Comparison of ENCODE assay signal across 8 cellular contexts in genomic region chr9:129888085-129888808, GRCh38. TPM values are rescaled to one million over a fixed set of nuclear protein-coding genes. Genes with fewer than 3 reads are reported as not detected.
DNase-seq lines count a peak whose midpoint lies in the region; ATAC-seq and TF ChIP-seq lines count a peak whose summit lies in the region.

No MANE protein-coding gene starts in this region.

- H3K36me3 Mint-ChIP-seq in dendritic cell treated with granulocyte-macrophage colony-stimulating factor and Interleukin-4, amounts not matched to agents 40 ng/mL and 50 ng/mL, for 4 days (ENCODE audit: low read depth): peaks cover 57% of the 10 kb centered on the region

- 10 to 20% (median 15%) methylated on average over 17 to 26 of the region's 26 CpGs for WGBS in spleen, 5 donors

- H3K4me3 ChIP-seq in spleen: peak overlapping the region in 7 of 8 donors; percentile 17 to 72 (median 30)

- peak in 1 of 3 donors; percentile 36 for TF ChIP-seq POLR2A in spleen (IDR thresholded peaks at IDR 0.05)

- intact Hi-C loops in dendritic cell treated with granulocyte-macrophage colony-stimulating factor and Interleukin-4, amounts not matched to agents 40 ng/mL and 50 ng/mL, for 4 days (cut with micrococcal nuclease): loop anchor here (5.0 kb wide), 2 partner anchors 164 to 209 kb away; partner anchors contain the start of gene GPR107
- intact Hi-C loops in spleen (cut with DNase I; ENCODE audit: low total_unique reads): loop anchor here (5.0 to 10.0 kb wide), 3 partner anchors 77 to 214 kb away; partner anchors contain the start of gene FNBP1

- H3K27ac Mint-ChIP-seq in dendritic cell treated with granulocyte-macrophage colony-stimulating factor and Interleukin-4, amounts not matched to agents 40 ng/mL and 50 ng/mL, for 4 days: peak overlapping the region; percentile 86

- H3K9me3 Mint-ChIP-seq in dendritic cell treated with granulocyte-macrophage colony-stimulating factor and Interleukin-4, amounts not matched to agents 40 ng/mL and 50 ng/mL, for 4 days: no peaks in the 10 kb centered on the region

- peak in 1 of 11 experiments; percentile 10 for TF ChIP-seq CTCF in spleen (IDR thresholded peaks at IDR 0.05 in 8 of 11, conservative IDR thresholded peaks at IDR 0.05 in 3 of 11)

- H3K9me3 ChIP-seq in spleen: no peaks in the 10 kb centered on the region

- H3K4me3 Mint-ChIP-seq in dendritic cell treated with granulocyte-macrophage colony-stimulating factor and Interleukin-4, amounts not matched to agents 40 ng/mL and 50 ng/mL, for 4 days: peak overlapping the region; percentile 67

- ATAC-seq in GM19397 (IDR thresholded peaks at IDR 0.05; ENCODE audit: unreplicated experiment) (peak; percentile 50), HG03460 (IDR thresholded peaks at IDR 0.05; ENCODE audit: unreplicated experiment) (peak; percentile 57)

- peaks cover 76 to 100% (median 98%) of the 10 kb centered on the region in 6 donors for H3K4me1 ChIP-seq in spleen

- H3K27me3 ChIP-seq in spleen (replicated peaks in 1 of 7): no peaks in the 10 kb centered on the region

- peaks cover 88% of the 10 kb centered on the region for H3K4me1 Mint-ChIP-seq in dendritic cell treated with granulocyte-macrophage colony-stimulating factor and Interleukin-4, amounts not matched to agents 40 ng/mL and 50 ng/mL, for 4 days (ENCODE audit: low read depth)

- no peaks in the 10 kb centered on the region for H3K27me3 Mint-ChIP-seq in dendritic cell treated with granulocyte-macrophage colony-stimulating factor and Interleukin-4, amounts not matched to agents 40 ng/mL and 50 ng/mL, for 4 days

- H3K27ac ChIP-seq in spleen: peak overlapping the region; percentile 86 to 96 (median 92)

- peaks cover 0 to 27% (median 0%) of the 10 kb centered on the region in 6 donors for H3K36me3 ChIP-seq in spleen

- DNase-seq in AML-193 (lab: John Stamatoyannopoulos, UW) (peak; percentile 94), spleen (peak; percentile 97), HK-2 (ENCODE audit: unreplicated experiment) (no peak), cortex of kidney (lab: John Stamatoyannopoulos, UW) (no peak)
- DNase-seq in activated CD4-positive, CD25-positive, alpha-beta regulatory T cell (lab: John Stamatoyannopoulos, UW): peak; percentile 81 to 89 (median 86)

RNA-seq across cellular contexts. Expression of gene USP20, which starts 53.0 kb away (rescaled TPM):
- 10 to 100 TPM; 29.7 to 55.3 (median 39.4) TPM for total RNA-seq in spleen
- 10 to 100 TPM; 38.1 to 83.7 (median 67.6) TPM for polyA plus RNA-seq in spleen

RNA-seq across cellular contexts. Expression of gene C9orf78, which starts 53.2 kb away (rescaled TPM):
- 100 to 1,000 TPM in 1 of 7 donors, 10 to 100 TPM in 6; 35.6 to 105 (median 47.3) TPM for total RNA-seq in spleen
- 10 to 100 TPM; 51.5 to 68.9 (median 66.3) TPM for polyA plus RNA-seq in spleen

Comparison
In these comparisons a context has a peak if more than half of its experiments do, and no peak if none do; other contexts are left out.
1. DNase-seq: peak in AML-193 (2 of 2), activated CD4-positive, CD25-positive, alpha-beta regulatory T cell (4 of 4) and spleen (single experiment); none in HK-2 (single experiment) and cortex of kidney (single experiment).